2 cellular contexts compared by ENCODE assay signal in genomic region chr4:182835006-182835740, GRCh38.
TF ChIP-seq lines count a peak whose summit lies in the region.

No MANE protein-coding gene starts in this region.

TF ChIP-seq in HepG2, 621 proteins besides CTCF, POLR2A, EP300 and RAD21 (continued from another document):
- no peak for TF ChIP-seq GLMP (CRISPR knock-in tag; IDR thresholded peaks at IDR 0.05; ENCODE audit: borderline replicate concordance)
- no peak for TF ChIP-seq TEF (CRISPR knock-in tag; IDR thresholded peaks at IDR 0.05)
- TF ChIP-seq NFYC (CRISPR knock-in tag; IDR thresholded peaks at IDR 0.05), result no peak
- TF ChIP-seq NCOA2 (CRISPR knock-in tag; IDR thresholded peaks at IDR 0.05), result no peak
- TF ChIP-seq TBX2 (CRISPR knock-in tag; IDR thresholded peaks at IDR 0.05; ENCODE audit: borderline replicate concordance), result no peak
- no peak for TF ChIP-seq NR0B2 (CRISPR knock-in tag; IDR thresholded peaks at IDR 0.05)
- TF ChIP-seq ZNF253 (CRISPR knock-in tag; IDR thresholded peaks at IDR 0.05; ENCODE audit: borderline replicate concordance), result no peak
- no peak for TF ChIP-seq ZKSCAN1 (IDR thresholded peaks at IDR 0.05; ENCODE audit: low read length)
- TF ChIP-seq ZFP1 (CRISPR knock-in tag; IDR thresholded peaks at IDR 0.05), result no peak
- TF ChIP-seq REST (IDR thresholded peaks at IDR 0.05; ENCODE audit: borderline replicate concordance in 1 of 2, low read depth in 1 of 2, low read length in 2 of 2), result no peak

TF ChIP-seq in WTC11, 78 proteins besides CTCF, POLR2A, EP300 and RAD21 (continued from another document):
- TF ChIP-seq ELF4 (CRISPR knock-in tag; IDR thresholded peaks at IDR 0.05; ENCODE audit: low read depth) (no peak), ZNF219 (CRISPR knock-in tag; IDR thresholded peaks at IDR 0.05; ENCODE audit: borderline replicate concordance) (no peak), HMGXB4 (CRISPR knock-in tag; IDR thresholded peaks at IDR 0.05) (no peak), ZNF138 (CRISPR knock-in tag; conservative IDR thresholded peaks at IDR 0.05) (no peak), IRF2 (CRISPR knock-in tag; IDR thresholded peaks at IDR 0.05; ENCODE audit: borderline replicate concordance, low read depth) (no peak), ZNF416 (CRISPR knock-in tag; IDR thresholded peaks at IDR 0.05) (no peak), SMAD3 (CRISPR knock-in tag; IDR thresholded peaks at IDR 0.05; ENCODE audit: borderline replicate concordance) (no peak), GABPB1 (CRISPR knock-in tag; IDR thresholded peaks at IDR 0.05) (no peak), TEAD1 (CRISPR knock-in tag; IDR thresholded peaks at IDR 0.05) (no peak), IRF1 (CRISPR knock-in tag; IDR thresholded peaks at IDR 0.05) (no peak), TEAD4 (CRISPR knock-in tag; IDR thresholded peaks at IDR 0.05) (no peak), SMAD4 (CRISPR knock-in tag; IDR thresholded peaks at IDR 0.05) (no peak), ZNF512 (CRISPR knock-in tag; IDR thresholded peaks at IDR 0.05; ENCODE audit: borderline replicate concordance) (no peak), AFF4 (CRISPR knock-in tag; IDR thresholded peaks at IDR 0.05; ENCODE audit: borderline replicate concordance) (no peak), ZBTB43 (CRISPR knock-in tag; IDR thresholded peaks at IDR 0.05) (no peak)
